1 cellular context compared by ENCODE assay signal in genomic region chr11:8947230-8947943, GRCh38.
TF ChIP-seq lines count a peak whose summit lies in the region.

No MANE protein-coding gene starts in this region.

TF ChIP-seq in K562, 482 proteins besides CTCF, POLR2A, EP300 and RAD21:
- TF ChIP-seq FOXK1 (CRISPR knock-in tag; IDR thresholded peaks at IDR 0.05; ENCODE audit: borderline replicate concordance), result no peak
- TF ChIP-seq ZNF445 (CRISPR knock-in tag; IDR thresholded peaks at IDR 0.05; ENCODE audit: low read depth), result no peak
- TF ChIP-seq GTF2F1 (IDR thresholded peaks at IDR 0.05; ENCODE audit: low read depth, low read length), result no peak
- TF ChIP-seq, protein P1, sequence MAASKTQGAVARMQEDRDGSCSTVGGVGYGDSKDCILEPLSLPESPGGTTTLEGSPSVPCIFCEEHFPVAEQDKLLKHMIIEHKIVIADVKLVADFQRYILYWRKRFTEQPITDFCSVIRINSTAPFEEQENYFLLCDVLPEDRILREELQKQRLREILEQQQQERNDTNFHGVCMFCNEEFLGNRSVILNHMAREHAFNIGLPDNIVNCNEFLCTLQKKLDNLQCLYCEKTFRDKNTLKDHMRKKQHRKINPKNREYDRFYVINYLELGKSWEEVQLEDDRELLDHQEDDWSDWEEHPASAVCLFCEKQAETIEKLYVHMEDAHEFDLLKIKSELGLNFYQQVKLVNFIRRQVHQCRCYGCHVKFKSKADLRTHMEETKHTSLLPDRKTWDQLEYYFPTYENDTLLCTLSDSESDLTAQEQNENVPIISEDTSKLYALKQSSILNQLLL (CRISPR knock-in tag; IDR thresholded peaks at IDR 0.05; ENCODE audit: borderline replicate concordance), result no peak
- no peak for TF ChIP-seq CEBPG (CRISPR knock-in tag; IDR thresholded peaks at IDR 0.05)
- TF ChIP-seq CEBPG (tag; conservative IDR thresholded peaks at IDR 0.05 in 1 of 2, IDR thresholded peaks at IDR 0.05 in 1 of 2), result no peak
- no peak for TF ChIP-seq ZNF785 (CRISPR knock-in tag; IDR thresholded peaks at IDR 0.05)
- TF ChIP-seq POLR2H (tag; IDR thresholded peaks at IDR 0.05; ENCODE audit: low read depth), result no peak
- no peak for TF ChIP-seq CHD4 (IDR thresholded peaks at IDR 0.05; ENCODE audit: insufficient read depth, insufficient replicate concordance, low read depth, low read length, poor library complexity, severe bottlenecking)
- TF ChIP-seq FOXK2 (conservative IDR thresholded peaks at IDR 0.05 in 1 of 2, IDR thresholded peaks at IDR 0.05 in 1 of 2; ENCODE audit: low read depth in 2 of 2), result no peak
